19 cellular contexts compared by ENCODE assay signal in the genomic region with DNA sequence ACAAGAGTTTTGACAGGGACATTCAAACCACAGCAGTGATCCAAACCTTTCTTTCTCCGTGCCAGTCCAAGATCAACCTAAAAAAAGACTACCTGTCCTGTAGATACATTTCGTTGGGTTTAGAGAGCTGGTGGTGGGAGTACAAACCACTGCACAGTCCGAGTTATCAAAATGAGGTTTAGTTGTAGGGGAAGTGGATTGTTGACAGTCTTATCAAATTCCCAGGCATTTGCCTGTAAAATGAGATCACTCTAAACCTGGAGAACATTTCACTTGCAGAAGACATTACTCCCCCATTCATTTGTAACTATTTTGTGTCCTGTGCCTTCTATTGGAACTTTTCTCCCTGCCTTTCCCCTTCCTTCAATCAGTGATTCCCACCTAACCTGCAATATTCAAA.
DNase-seq lines count a peak whose midpoint lies in the region; FAIRE-seq and TF ChIP-seq lines count a peak whose summit lies in the region.
"Had no signal": no experiment of that assay in that cellular context is flagged by ENCODE, and none has a peak within 500 bp of the region (broad histone marks: within the 10 kb centered on the region; RNA-seq: fewer than 3 reads in every experiment).

No MANE protein-coding gene starts in this region.

- no peaks in the 10 kb centered on the region for H3K27me3 Mint-ChIP-seq in type B pancreatic cell

- no peak overlapping the region for H3K4me3 ChIP-seq in H1 (ENCODE audit: extremely low read depth in 1 of 4, insufficient read depth in 2 of 4, low read depth in 3 of 4, low read length in 4 of 4)
- no peak overlapping the region for H3K4me3 ChIP-seq in dorsolateral prefrontal cortex
- H3K4me3 ChIP-seq: GM12878, HAP-1 had no signal

- POLR2A ChIA-PET in H1 (lab: Charles Lee; ENCODE audit: partially characterized antibody), result interaction anchor here (0.7 to 1.3 kb wide), 2 partner anchors 8 to 565 kb away, joined by 3 to 4 read pairs; no protein-coding TSS in a partner anchor

- no peak overlapping the region for H2AFZ ChIP-seq in H1 (ENCODE audit: low read length)

- peak overlapping the region; percentile 24; the same call in 1 of the 2 replicates for H3K27ac ChIP-seq in VCaP
- H3K27ac ChIP-seq in H1 (ENCODE audit: low read depth, low read length), result no peak overlapping the region
- no peak overlapping the region for H3K27ac ChIP-seq in dorsolateral prefrontal cortex

- intact Hi-C loops in dorsolateral prefrontal cortex (cut with DNase I), result no loop called here

- no peaks in the 10 kb centered on the region; a peak in 1 of 4 replicates for H3K79me2 ChIP-seq in H1 (ENCODE audit: control insufficient read depth in 1 of 2, insufficient read depth in 2 of 2, low read length in 2 of 2)

- H3K9me3 Mint-ChIP-seq in type B pancreatic cell, result peaks cover 8% of the 10 kb centered on the region
- H3K9me3 Mint-ChIP-seq: CD8-positive, alpha-beta memory T cell had no signal

- H3K4me2 ChIP-seq in H1 (ENCODE audit: insufficient read depth in 1 of 2, low read depth in 2 of 2, low read length in 2 of 2), result no peak overlapping the region

- peak overlapping the region; percentile 55; the same call in 1 of the 2 replicates for H2BK15ac ChIP-seq in H1 (ENCODE audit: low read length)

- H2AK5ac ChIP-seq in H1 (ENCODE audit: low read depth, low read length), result no peak overlapping the region

- no peak for FAIRE-seq in H1 (lab: Jason Lieb, UNC)
- FAIRE-seq: GM12878, GM19239 had no signal

- no peak for TF ChIP-seq POLR2A in H1 (IDR thresholded peaks at IDR 0.05; ENCODE audit: control extremely low read depth in 1 of 2, low read depth in 2 of 2, low read length in 2 of 2)

- DNase-seq in NCI-H226, result peak; percentile 27
- no peak for DNase-seq in H1 (ENCODE audit: low read depth in 1 of 2, low spot score in 2 of 2)
- no peak for DNase-seq in type B pancreatic cell (ENCODE audit: extremely low spot score, unreplicated experiment)
- no peak for DNase-seq in anterior cingulate cortex (lab: John Stamatoyannopoulos, UW)
- DNase-seq in dorsolateral prefrontal cortex, result no peak
- no peak for DNase-seq in ecto neural progenitor cell (ENCODE audit: low spot score)
- DNase-seq: ACHN; BE2C; C1 segment of cervical spinal cord; CD4-positive, CD25-positive, alpha-beta regulatory T cell; CD8-positive, alpha-beta memory T cell; COR-L47; DMS 273 treated with DMSO at 0.1 percent for 48 hours; DND-41; EL had no signal

- H2BK5ac ChIP-seq in H1 (ENCODE audit: low read depth, low read length), result no peak overlapping the region

- no peak overlapping the region for H3K9ac ChIP-seq in H1 (replicated peaks in 1 of 4; ENCODE audit: extremely low read depth in 1 of 4, low read depth in 3 of 4, low read length in 3 of 4)

- H3K27ac Mint-ChIP-seq in type B pancreatic cell, result peak overlapping the region; percentile 98
- H3K27ac Mint-ChIP-seq: CD4-positive, CD25-positive, alpha-beta regulatory T cell; CD8-positive, alpha-beta memory T cell had no signal

- TF ChIP-seq CTCF in VCaP (conservative IDR thresholded peaks at IDR 0.05) (no peak), H1 (IDR thresholded peaks at IDR 0.05; ENCODE audit: control extremely low read depth in 1 of 3, insufficient read depth in 1 of 3, low read depth in 1 of 3, low read length in 3 of 3) (no peak), type B pancreatic cell (conservative IDR thresholded peaks at IDR 0.05) (no peak), dorsolateral prefrontal cortex (IDR thresholded peaks at IDR 0.05 in 54 of 56, conservative IDR thresholded peaks at IDR 0.05 in 2 of 56; ENCODE audit: low read depth in 1 of 56, partially characterized antibody in 56 of 56) (no peak)

- H2BK12ac ChIP-seq in H1 (ENCODE audit: low read depth, low read length), result 0 out of 2 replicates have a peak overlapping the region, but pooled peaks have one; percentile 2

- H4K5ac ChIP-seq in H1 (ENCODE audit: insufficient read length, low read depth, low read length), result no peak overlapping the region

- CTCF ChIA-PET in H1 (lab: Charles Lee; ENCODE audit: partially characterized antibody), result interaction anchor here (0.7 kb wide), 1 partner anchor 10 kb away, joined by 3 read pairs; no protein-coding TSS in a partner anchor

- no peak overlapping the region for H4K8ac ChIP-seq in H1 (ENCODE audit: extremely low read depth, insufficient read depth, low read length)

- H4K91ac ChIP-seq in H1 (replicated peaks; ENCODE audit: insufficient read length, low read length), result no peak overlapping the region

- no peak for TF ChIP-seq EP300 in H1 (IDR thresholded peaks at IDR 0.05; ENCODE audit: borderline replicate concordance in 1 of 2, low read depth in 2 of 2, low read length in 2 of 2)

- H3K23ac ChIP-seq in H1 (ENCODE audit: insufficient read length), result no peak overlapping the region

- H3K4me1 ChIP-seq in H1 (replicated peaks in 1 of 4; ENCODE audit: control insufficient read depth in 3 of 4, insufficient read depth in 4 of 4, low read length in 3 of 4), result peaks cover 4 to 20% (median 9%) of the 10 kb centered on the region in 4 experiments
- H3K4me1 ChIP-seq: BE2C had no signal

- no peak overlapping the region for H3K14ac ChIP-seq in H1 (ENCODE audit: insufficient read length)

- H3K4ac ChIP-seq in H1 (replicated peaks; ENCODE audit: insufficient read length, low read depth, low read length), result no peak overlapping the region

- peaks cover 4% of the 10 kb centered on the region; the same call in 1 of the 2 replicates for H3K79me1 ChIP-seq in H1 (ENCODE audit: low read depth, low read length)

- TF ChIP-seq RAD21 in H1 (IDR thresholded peaks at IDR 0.05 in 1 of 2, conservative IDR thresholded peaks at IDR 0.05 in 1 of 2; ENCODE audit: low read depth in 2 of 2, low read length in 2 of 2), result no peak

- H4K20me1 ChIP-seq in H1 (replicated peaks in 1 of 2; ENCODE audit: control insufficient read depth in 1 of 2, insufficient read depth in 2 of 2, low read length in 2 of 2), result no peaks in the 10 kb centered on the region

- no peak overlapping the region for H2BK120ac ChIP-seq in H1 (replicated peaks; ENCODE audit: low read depth, low read length)

- H3K27me3 ChIP-seq in H1 (replicated peaks in 1 of 4; ENCODE audit: control insufficient read depth in 3 of 4, extremely low read depth in 1 of 4, insufficient read depth in 3 of 4, low read length in 3 of 4), result no peaks in the 10 kb centered on the region
- peaks cover 0 to 15% (median 0%) of the 10 kb centered on the region in 45 donors for H3K27me3 ChIP-seq in dorsolateral prefrontal cortex
- H3K27me3 ChIP-seq: BE2C had no signal

- no peak overlapping the region for H3K56ac ChIP-seq in H1 (replicated peaks; ENCODE audit: insufficient read length, low read depth, low read length)

- whole genome bisulfite sequencing in H1 (ENCODE audit: extremely low coverage in 1 of 2, insufficient coverage in 1 of 2, insufficient read length in 1 of 2, insufficient replicate concordance in 2 of 2, low coverage in 1 of 2, low lambda C conversion rate in 2 of 2, missing lambda C conversion rate in 1 of 2), 2 experiments, result 88% methylated on average over 3 of the region's 3 CpGs; no CpG with 5 or more reads in 1 of the 2 experiments

- no peaks in the 10 kb centered on the region for H3K23me2 ChIP-seq in H1 (ENCODE audit: low read depth, low read length)

- no peak overlapping the region for H3K4me3 Mint-ChIP-seq in type B pancreatic cell
- H3K4me3 Mint-ChIP-seq: CD4-positive, CD25-positive, alpha-beta regulatory T cell; CD8-positive, alpha-beta memory T cell had no signal

- H3K36me3 ChIP-seq in H1 (ENCODE audit: control insufficient read depth in 2 of 4, insufficient read depth in 4 of 4, low read length in 3 of 4), result no peaks in the 10 kb centered on the region
- H3K36me3 ChIP-seq: BE2C, HAP-1 had no signal

- H3K9me3 ChIP-seq in H1 (ENCODE audit: insufficient read depth in 2 of 2, low read depth in 1 of 2, low read length in 1 of 2), result no peaks in the 10 kb centered on the region
- H3K9me3 ChIP-seq: BE2C, HAP-1 had no signal

- peaks cover 21% of the 10 kb centered on the region for H3K4me1 Mint-ChIP-seq in type B pancreatic cell (ENCODE audit: unreplicated experiment)
- H3K4me1 Mint-ChIP-seq: CD4-positive, CD25-positive, alpha-beta regulatory T cell; CD8-positive, alpha-beta memory T cell had no signal

- H2BK20ac ChIP-seq in H1 (ENCODE audit: low read length), result no peak overlapping the region

- no peak overlapping the region for H3K18ac ChIP-seq in H1 (ENCODE audit: extremely low read depth, low read length)

- H3K36me3 Mint-ChIP-seq in type B pancreatic cell, result peaks cover 3% of the 10 kb centered on the region
- H3K36me3 Mint-ChIP-seq: CD4-positive, CD25-positive, alpha-beta regulatory T cell; CD8-positive, alpha-beta memory T cell had no signal

TF ChIP-seq in H1, 55 proteins besides CTCF, POLR2A, EP300 and RAD21:
- TF ChIP-seq TBP (IDR thresholded peaks at IDR 0.05; ENCODE audit: low read depth, low read length) (no peak), ASH2L (IDR thresholded peaks at IDR 0.05; ENCODE audit: low read length) (no peak), BCL11A (IDR thresholded peaks at IDR 0.05; ENCODE audit: low read depth in 2 of 2, low read length in 2 of 2) (no peak), EZH2 (IDR thresholded peaks at IDR 0.05; ENCODE audit: low read depth, low read length, severe bottlenecking) (no peak), KDM5A (IDR thresholded peaks at IDR 0.05; ENCODE audit: low read length) (no peak)
